ENCODE assay signal across 23 cellular contexts in the genomic region with DNA sequence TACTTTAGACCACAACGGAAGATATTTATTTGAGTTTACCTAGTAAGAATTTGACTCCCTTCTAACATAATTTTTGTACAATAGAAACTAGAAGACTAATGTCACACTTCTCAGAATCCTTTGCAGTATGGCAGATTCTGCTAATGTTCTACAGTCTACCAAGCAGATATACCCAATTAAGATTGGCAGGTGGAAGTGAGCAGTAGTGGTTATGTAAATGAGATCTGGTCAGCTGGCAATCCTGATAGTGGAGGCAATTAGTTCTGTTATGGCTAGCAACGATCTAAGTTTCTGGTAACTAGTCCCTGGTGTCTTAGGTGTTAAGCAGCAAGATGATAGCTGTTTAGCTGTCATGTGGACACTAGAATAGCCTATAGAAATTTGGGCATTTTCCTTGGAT.
"Had no signal": no experiment of that assay in that cellular context is flagged by ENCODE, and none has a peak within 500 bp of the region (broad histone marks: within the 10 kb centered on the region; RNA-seq: fewer than 3 reads in every experiment).

No MANE protein-coding gene starts in this region.

- H3K27ac ChIP-seq: cardiac muscle cell, colonic mucosa, dorsolateral prefrontal cortex, gastrocnemius medialis, left ventricle myocardium inferior, suprapubic skin, tibial artery, VCaP had no signal

- H3K27ac Mint-ChIP-seq: activated naive CD8-positive, alpha-beta T cell; activated T-cell treated with anti-CD3 and anti-CD28 coated beads, Interleukin-2, amount 50 U/mL, for 72 hours; natural killer cell treated with Interleukin-12 subunit alpha and Interleukin-12 subunit beta and Interleukin-15 and Interleukin-18, amount 100 ng/mL, for 72 hours had no signal

- H3K27me3 Mint-ChIP-seq: activated naive CD8-positive, alpha-beta T cell; natural killer cell treated with Interleukin-12 subunit alpha and Interleukin-12 subunit beta and Interleukin-15 and Interleukin-18, amount 100 ng/mL, for 72 hours had no signal

- H3K9me3 Mint-ChIP-seq: activated T-cell treated with anti-CD3 and anti-CD28 coated beads, Interleukin-2, amount 50 U/mL, for 72 hours had no signal

- H3K4me3 Mint-ChIP-seq: activated naive CD8-positive, alpha-beta T cell; activated T-cell treated with anti-CD3 and anti-CD28 coated beads, Interleukin-2, amount 50 U/mL, for 72 hours; natural killer cell treated with Interleukin-12 subunit alpha and Interleukin-12 subunit beta and Interleukin-15 and Interleukin-18, amount 100 ng/mL, for 72 hours had no signal

- H3K36me3 Mint-ChIP-seq: activated naive CD8-positive, alpha-beta T cell; natural killer cell treated with Interleukin-12 subunit alpha and Interleukin-12 subunit beta and Interleukin-15 and Interleukin-18, amount 100 ng/mL, for 72 hours had no signal

- DNase-seq: activated CD4-positive, alpha-beta T cell treated with anti-CD3 and anti-CD28 coated beads for 4 hours; activated CD4-positive, alpha-beta T cell treated with anti-CD3 and anti-CD28 coated beads, Interleukin-2, amount 50 U/mL, for 4 hours; activated naive CD4-positive, alpha-beta T cell treated with Interleukin-2 at 50 U/mL for 16 hours; activated T-cell treated with anti-CD3 and anti-CD28 coated beads for 4 hours; activated T-cell treated with anti-CD3 and anti-CD28 coated beads, Interleukin-2, amount 50 U/mL, for 72 hours; anterior cingulate cortex; cerebellar nuclear complex; colonic mucosa; dorsolateral prefrontal cortex; effector memory CD4-positive, alpha-beta T cell; gastrocnemius medialis; glutamatergic neuron; left ventricle myocardium inferior; mucosa of descending colon; right cardiac atrium; stimulated activated naive CD4-positive, alpha-beta T cell; tibial artery had no signal

- ATAC-seq: activated T-cell treated with anti-CD3 and anti-CD28 coated beads, Interleukin-2, amount 50 U/mL, for 72 hours; gastrocnemius medialis; mucosa of descending colon; natural killer cell treated with Interleukin-12 subunit alpha and Interleukin-12 subunit beta and Interleukin-15 and Interleukin-18, amount 100 ng/mL, for 72 hours; right cardiac atrium had no signal

- H3K4me3 ChIP-seq: cardiac muscle cell, colonic mucosa, dorsolateral prefrontal cortex, gastrocnemius medialis, left ventricle myocardium inferior, lung, mucosa of descending colon, suprapubic skin, tibial artery had no signal
